In genomic region chrX:134396174-134396573, GRCh38 we compare ENCODE assay signal across 9 cellular contexts. TPM values are rescaled to one million over a fixed set of nuclear protein-coding genes. Genes with fewer than 3 reads are reported as not detected.
DNase-seq lines count a peak whose midpoint lies in the region; ATAC-seq and TF ChIP-seq lines count a peak whose summit lies in the region.
"Had no signal": no experiment of that assay in that cellular context is flagged by ENCODE, and none has a peak within 500 bp of the region (broad histone marks: within the 10 kb centered on the region; RNA-seq: fewer than 3 reads in every experiment).

No MANE protein-coding gene starts in this region.

- intact Hi-C loops in ovary (cut with DNase I): no loop called here

- 41 to 51% (median 44%) methylated on average over 1 of the region's 1 CpG for WGBS in ovary, 3 donors

- TF ChIP-seq EP300 in ovary (IDR thresholded peaks at IDR 0.05): no peak

- TF ChIP-seq POLR2A in ovary (IDR thresholded peaks at IDR 0.05): no peak

- H3K27ac ChIP-seq in ovary: no peak overlapping the region
- H3K27ac ChIP-seq: SJCRH30 had no signal

- TF ChIP-seq CTCF in LNCaP clone FGC (IDR thresholded peaks at IDR 0.05; ENCODE audit: control insufficient read depth, extremely low read depth, insufficient read depth): peak; percentile 46
- peak; percentile 53 for TF ChIP-seq CTCF in cardiac fibroblast (IDR thresholded peaks at IDR 0.05; ENCODE audit: low read depth, low read length)
- peak; percentile 46 to 48 (median 46) for TF ChIP-seq CTCF in ovary (IDR thresholded peaks at IDR 0.05)

- no peaks in the 10 kb centered on the region for H3K27me3 ChIP-seq in ovary
- H3K27me3 ChIP-seq: SJCRH30 had no signal

- ATAC-seq in HG02759 (IDR thresholded peaks at IDR 0.05; ENCODE audit: unreplicated experiment) (no peak), HG03159 (IDR thresholded peaks at IDR 0.05; ENCODE audit: unreplicated experiment) (no peak), GM21447 (IDR thresholded peaks at IDR 0.05; ENCODE audit: unreplicated experiment) (no peak), GM19467 (IDR thresholded peaks at IDR 0.05; ENCODE audit: unreplicated experiment) (no peak)

- H3K4me3 ChIP-seq in LNCaP clone FGC (ENCODE audit: low read depth, low read length) (no peak overlapping the region), cardiac fibroblast (replicated peaks in 1 of 2; ENCODE audit: low read depth in 2 of 2, low read length in 2 of 2) (no peak overlapping the region), ovary (no peak overlapping the region)
- H3K4me3 ChIP-seq: SJCRH30 had no signal

- H3K4me1 ChIP-seq in ovary (ENCODE audit: insufficient read depth): no peaks in the 10 kb centered on the region
- H3K4me1 ChIP-seq: SJCRH30 had no signal

- no peaks in the 10 kb centered on the region for H3K9me3 ChIP-seq in ovary
- H3K9me3 ChIP-seq: SJCRH30 had no signal

- peak; percentile 21 for DNase-seq in GM03348 (ENCODE audit: low spot score)
- no peak for DNase-seq in LNCaP clone FGC (ENCODE audit: low read depth)
- peak; percentile 17 to 30 for DNase-seq in cardiac fibroblast (ENCODE audit: low read depth in 2 of 2)
- DNase-seq in ovary: no peak

- H3K36me3 ChIP-seq in ovary: no peaks in the 10 kb centered on the region

RNA-seq across cellular contexts. Expression of gene PHF6, which starts 23.1 kb away (rescaled TPM):
- total RNA-seq in ovary: 10 to 100 TPM; 27.1 to 50.4 (median 38.8) TPM
- 10 to 100 TPM; 14.6 to 24.2 TPM for polyA plus RNA-seq in ovary

Comparison
In these comparisons a context has a peak if more than half of its experiments do, and no peak if none do; other contexts are left out.
1. DNase-seq: peak in GM03348 (single experiment) and cardiac fibroblast (2 of 2); none in LNCaP clone FGC (single experiment) and ovary (0 of 5).
2. Peak in every context shown above with its lines, with median percentiles within 50 percentile points of each other: CTCF ChIP-seq.